Comparison of ENCODE assay signal across 23 cellular contexts in the genomic region with DNA sequence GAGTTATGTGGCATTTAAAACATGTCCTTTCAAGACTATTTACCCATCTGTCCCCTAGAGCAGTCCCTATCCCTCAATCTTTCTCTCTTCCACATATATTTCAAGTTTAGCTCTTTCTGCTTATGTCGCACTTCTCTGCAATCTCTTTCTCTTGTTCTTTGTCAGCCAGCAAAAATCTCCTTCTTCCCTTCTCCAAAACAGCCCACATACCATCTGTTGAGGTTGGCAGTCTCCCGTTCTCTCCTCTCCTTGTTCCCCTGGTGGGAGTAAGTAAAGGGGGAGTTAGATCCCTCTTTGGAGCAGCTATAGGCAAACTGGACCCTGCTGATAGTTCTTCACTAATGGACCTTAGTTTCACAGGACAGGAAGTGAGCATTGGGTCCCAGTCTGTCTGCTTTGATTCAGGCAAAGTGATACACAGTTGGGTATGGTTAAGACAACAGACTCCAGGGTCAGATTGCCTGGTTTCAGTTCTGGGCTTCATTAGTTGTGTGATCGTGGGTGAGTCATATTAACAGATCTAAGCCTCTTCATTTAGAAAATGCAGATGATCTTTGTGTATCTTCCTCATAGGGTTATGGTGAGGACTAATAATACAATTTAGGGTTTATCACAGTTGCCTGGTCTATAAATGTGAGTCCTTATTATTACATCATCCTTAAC. TPM values are rescaled to one million over a fixed set of nuclear protein-coding genes. Genes with fewer than 3 reads are reported as not detected.
"Had no signal": no experiment of that assay in that cellular context is flagged by ENCODE, and none has a peak within 500 bp of the region (broad histone marks: within the 10 kb centered on the region; RNA-seq: fewer than 3 reads in every experiment).

No MANE protein-coding gene starts in this region.

- DNase-seq: effector CD4-positive, alpha-beta T cell; gastrocnemius medialis; heart right ventricle; islet precursor cell; mammary epithelial cell; mucosa of descending colon; naive thymus-derived CD8-positive, alpha-beta T cell; posterior cingulate gyrus; stimulated activated CD4-positive, alpha-beta T cell treated with anti-CD3 and anti-CD28 coated beads, Interleukin-2, amount 100 ng/mL, for 24 hours; stimulated activated CD4-positive, alpha-beta T cell treated with anti-CD3 and anti-CD28 coated beads, Interleukin-4, amount 100 ng/mL, for 4 hours; stimulated activated naive B cell treated with anti-CD40 and anti-IgM and Interleukin-4, amounts not matched to agents 10 μg/mL and 1 μg/mL and 100 μg/mL, for 72 hours; stimulated activated naive CD8-positive, alpha-beta T cell treated with anti-CD3 and anti-CD28 coated beads, Interleukin-15, amount 100 ng/mL, for 72 hours; testis had no signal

- ATAC-seq: gastrocnemius medialis; left lobe of liver; mucosa of descending colon; naive thymus-derived CD8-positive, alpha-beta T cell; sciatic nerve; stimulated activated naive B cell treated with anti-CD40 and anti-IgM and Interleukin-4, amounts not matched to agents 10 μg/mL and 1 μg/mL and 100 μg/mL, for 72 hours; stimulated activated naive CD8-positive, alpha-beta T cell treated with anti-CD3 and anti-CD28 coated beads, Interleukin-15, amount 100 ng/mL, for 72 hours had no signal

- H3K27me3 ChIP-seq: gastrocnemius medialis, neutrophil, testis, tibial nerve had no signal

- H3K36me3 ChIP-seq: gastrocnemius medialis, heart right ventricle, neutrophil, tibial nerve had no signal

- H3K4me3 ChIP-seq: coronary artery, gastrocnemius medialis, heart right ventricle, mucosa of descending colon, skin epidermis, testis, tibial nerve had no signal

RNA-seq across cellular contexts. Expression of a gene that starts 19.7 kb away (rescaled TPM):
- total RNA-seq: dermis microvascular lymphatic vessel endothelial cell; fibroblast of villous mesenchyme; gastrocnemius medialis; mammary epithelial cell; naive thymus-derived CD8-positive, alpha-beta T cell; osteocyte; pulmonary artery endothelial cell; tibial nerve had no signal
- polyA plus RNA-seq: naive thymus-derived CD8-positive, alpha-beta T cell had no signal

RNA-seq across cellular contexts. Expression of a gene that starts 25.9 kb away (rescaled TPM):
- total RNA-seq: dermis microvascular lymphatic vessel endothelial cell; fibroblast of villous mesenchyme; naive thymus-derived CD8-positive, alpha-beta T cell; osteocyte had no signal
- polyA plus RNA-seq: naive thymus-derived CD8-positive, alpha-beta T cell had no signal
